In genomic region chr2:136823291-136823690, GRCh38 we compare ENCODE assay signal across 3 cellular contexts.
TF ChIP-seq lines count a peak whose summit lies in the region.

No MANE protein-coding gene starts in this region.

TF ChIP-seq in HepG2, 621 proteins besides CTCF, POLR2A, EP300 and RAD21:
- peak; percentile 68 for TF ChIP-seq MAFF (IDR thresholded peaks at IDR 0.05; ENCODE audit: low read depth, low read length)
- no peak for TF ChIP-seq POLR2G (IDR thresholded peaks at IDR 0.05; ENCODE audit: low read depth, low read length)
- peak; percentile 68 to 75 for TF ChIP-seq MAFK (conservative IDR thresholded peaks at IDR 0.05 in 1 of 2, IDR thresholded peaks at IDR 0.05 in 1 of 2; ENCODE audit: low read length in 2 of 2)

TF ChIP-seq in IMR-90, 13 proteins besides CTCF, POLR2A, EP300 and RAD21:
- TF ChIP-seq FOS (IDR thresholded peaks at IDR 0.05; ENCODE audit: low read depth, low read length) (no peak), CEBPB (IDR thresholded peaks at IDR 0.05; ENCODE audit: low read depth, low read length) (no peak), MAFK (IDR thresholded peaks at IDR 0.05; ENCODE audit: low read depth, low read length) (peak; percentile 71), ELK1 (IDR thresholded peaks at IDR 0.05; ENCODE audit: borderline replicate concordance, low read depth, low read length) (no peak)
TF ChIP-seq in IMR-90: peak in this region for 1.

TF ChIP-seq in K562, 482 proteins besides CTCF, POLR2A, EP300 and RAD21:
- peak; percentile 37; the same call in 1 of the 2 replicates for TF ChIP-seq ZNF316 (IDR thresholded peaks at IDR 0.05)
- TF ChIP-seq SIN3B (IDR thresholded peaks at IDR 0.05; ENCODE audit: low read depth) = no peak
